Comparison of ENCODE assay signal across 8 cellular contexts in genomic region chr22:41966607-41967240, GRCh38. TPM values are rescaled to one million over a fixed set of nuclear protein-coding genes. Genes with fewer than 3 reads are reported as not detected.
DNase-seq lines count a peak whose midpoint lies in the region; ATAC-seq and TF ChIP-seq lines count a peak whose summit lies in the region.

No MANE protein-coding gene starts in this region.

- DNase-seq in DMS 273 treated with DMSO at 0.1 percent for 48 hours (lab: John Stamatoyannopoulos, UW) = peak; percentile 25
- DNase-seq in RPMI7951 (ENCODE audit: low read depth) = peak; percentile 91
- peak; percentile 85 for DNase-seq in astrocyte of the spinal cord (ENCODE audit: low read depth, low spot score)
- DNase-seq in inferior parietal cortex (ENCODE audit: extremely low spot score) = peak; percentile 65
- DNase-seq in stimulated activated naive CD8-positive, alpha-beta T cell treated with anti-CD3 and anti-CD28 coated beads, Interleukin-15, Interleukin-2, amounts not matched to agents 100 U/mL and 50 U/mL, for 24 hours = peak; percentile 27

- in situ Hi-C loops in astrocyte of the spinal cord (cut with HindIII; ENCODE audit: low sequenced_read_pairs) = no loop called here

- CTCF ChIA-PET in HEK293 (lab: Yijun Ruan, JAX) = interaction anchor here (0.5 to 2.4 kb wide), 19 partner anchors 9 to 603 kb away, joined by 3 to 16 read pairs (median 4); partner anchors contain the start of gene NDUFA6

- H3K27ac ChIP-seq in HEK293 (ENCODE audit: extremely low read depth, low read depth, low read length) = no peak overlapping the region

- TF ChIP-seq CTCF in HEK293 (tag by site-specific recombination; IDR thresholded peaks at IDR 0.05) (peak; percentile 77; the same call in 1 of the 2 replicates), astrocyte of the spinal cord (IDR thresholded peaks at IDR 0.05; ENCODE audit: low read depth, low read length) (peak; percentile 38)

- POLR2A ChIA-PET in HEK293 (lab: Yijun Ruan, JAX) = interaction anchor here (0.6 to 0.7 kb wide), 3 partner anchors 22 to 402 kb away, joined by 3 to 5 read pairs (median 4); partner anchors contain the start of gene TNFRSF13C

- H3K36me3 ChIP-seq in HEK293 (ENCODE audit: control insufficient read depth in 2 of 2, insufficient read depth in 1 of 2, low read length in 2 of 2) = no peaks in the 10 kb centered on the region

- ATAC-seq in stimulated activated naive CD8-positive, alpha-beta T cell treated with anti-CD3 and anti-CD28 coated beads, Interleukin-15, Interleukin-2, amounts not matched to agents 100 U/mL and 50 U/mL, for 24 hours = peak; percentile 38
- no peak for ATAC-seq in GM21390 (IDR thresholded peaks at IDR 0.05; ENCODE audit: unreplicated experiment)
- no peak for ATAC-seq in HG03565 (IDR thresholded peaks at IDR 0.05; ENCODE audit: unreplicated experiment)

- no peaks in the 10 kb centered on the region for H3K9me3 ChIP-seq in HEK293 (ENCODE audit: control insufficient read depth, insufficient read depth, low read depth, low read length)

- peaks cover 11% of the 10 kb centered on the region for H3K4me1 ChIP-seq in HEK293 (ENCODE audit: control insufficient read depth, insufficient read depth, low read length)

- H3K4me3 ChIP-seq in HEK293 (ENCODE audit: low read depth, low read length) = no peak overlapping the region
- H3K4me3 ChIP-seq in astrocyte of the spinal cord (ENCODE audit: low read depth, low read length) = no peak overlapping the region

TF ChIP-seq in HEK293, 187 proteins besides CTCF, POLR2A, EP300 and RAD21:
- peak; percentile 58 for TF ChIP-seq ZNF654 (tag by site-specific recombination; IDR thresholded peaks at IDR 0.05; ENCODE audit: low read depth)
- peak; percentile 25; the same call in 1 of the 2 replicates for TF ChIP-seq ZBTB17 (tag by site-specific recombination; IDR thresholded peaks at IDR 0.05)
- TF ChIP-seq, protein P1, sequence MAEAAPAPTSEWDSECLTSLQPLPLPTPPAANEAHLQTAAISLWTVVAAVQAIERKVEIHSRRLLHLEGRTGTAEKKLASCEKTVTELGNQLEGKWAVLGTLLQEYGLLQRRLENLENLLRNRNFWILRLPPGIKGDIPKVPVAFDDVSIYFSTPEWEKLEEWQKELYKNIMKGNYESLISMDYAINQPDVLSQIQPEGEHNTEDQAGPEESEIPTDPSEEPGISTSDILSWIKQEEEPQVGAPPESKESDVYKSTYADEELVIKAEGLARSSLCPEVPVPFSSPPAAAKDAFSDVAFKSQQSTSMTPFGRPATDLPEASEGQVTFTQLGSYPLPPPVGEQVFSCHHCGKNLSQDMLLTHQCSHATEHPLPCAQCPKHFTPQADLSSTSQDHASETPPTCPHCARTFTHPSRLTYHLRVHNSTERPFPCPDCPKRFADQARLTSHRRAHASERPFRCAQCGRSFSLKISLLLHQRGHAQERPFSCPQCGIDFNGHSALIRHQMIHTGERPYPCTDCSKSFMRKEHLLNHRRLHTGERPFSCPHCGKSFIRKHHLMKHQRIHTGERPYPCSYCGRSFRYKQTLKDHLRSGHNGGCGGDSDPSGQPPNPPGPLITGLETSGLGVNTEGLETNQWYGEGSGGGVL (tag by site-specific recombination; IDR thresholded peaks at IDR 0.05) = no peak
- no peak for TF ChIP-seq ZNF274 (IDR thresholded peaks at IDR 0.05; ENCODE audit: low read length)
- no peak for TF ChIP-seq ZNF274 (tag by site-specific recombination; IDR thresholded peaks at IDR 0.05; ENCODE audit: borderline replicate concordance)
- no peak for TF ChIP-seq ZNF621 (tag by site-specific recombination; IDR thresholded peaks at IDR 0.05)
- no peak for TF ChIP-seq ZNF214 (tag by site-specific recombination; IDR thresholded peaks at IDR 0.05; ENCODE audit: borderline replicate concordance)

RNA-seq across cellular contexts. Expression of gene SEPTIN3, which starts 2.5 kb away (rescaled TPM):
- 0.29 and 0.36 TPM in 2 replicates for total RNA-seq in RPMI7951 (2014; rRNA removed; shearing (Covaris generic))

RNA-seq across cellular contexts. Expression of gene CENPM, which starts 19.8 kb away (rescaled TPM):
- 50.3 and 57.6 TPM in 2 replicates for total RNA-seq in RPMI7951 (2014; rRNA removed; shearing (Covaris generic))

RNA-seq across cellular contexts. Expression of gene WBP2NL, which starts 31.9 kb away (rescaled TPM):
- total RNA-seq in RPMI7951 (2014; rRNA removed; shearing (Covaris generic)) = 0.12 and 0.39 TPM in 2 replicates

RNA-seq across cellular contexts. Expression of gene TNFRSF13C, which starts 40.1 kb away (rescaled TPM):
- total RNA-seq in RPMI7951 (2014; rRNA removed; shearing (Covaris generic)) = not detected in 2 replicates

Comparison
In these comparisons a context has a peak if more than half of its experiments do, and no peak if none do; other contexts are left out.
1. DNase-seq: peak in every context shown above with its lines; median percentile 91 in RPMI7951; 85 in astrocyte of the spinal cord; 65 in inferior parietal cortex; 27 in stimulated activated naive CD8-positive, alpha-beta T cell treated with anti-CD3 and anti-CD28 coated beads, Interleukin-15, Interleukin-2, amounts not matched to agents 100 U/mL and 50 U/mL, for 24 hours; 25 in DMS 273 treated with DMSO at 0.1 percent for 48 hours.